Comparison of ENCODE assay signal across 19 cellular contexts in the genomic region with DNA sequence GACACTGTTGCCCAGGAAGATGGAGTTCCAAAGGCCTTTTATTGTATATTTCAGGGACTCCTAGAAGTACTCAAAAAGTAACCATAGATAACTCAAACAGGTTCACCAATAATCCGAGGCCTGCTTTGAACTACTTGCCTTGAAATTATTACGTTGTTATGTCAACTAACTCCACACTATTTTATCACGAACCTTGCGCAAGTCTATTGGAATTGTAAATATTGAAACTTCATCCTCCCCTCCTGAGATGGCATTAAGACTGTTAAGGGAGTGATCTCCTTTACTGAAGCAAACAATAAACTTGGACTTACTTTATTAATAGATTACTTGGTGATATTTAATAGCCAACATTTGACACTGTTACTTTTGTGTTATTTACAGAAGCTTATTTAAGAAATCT.
DNase-seq lines count a peak whose midpoint lies in the region; ATAC-seq and TF ChIP-seq lines count a peak whose summit lies in the region.
"Had no signal": no experiment of that assay in that cellular context is flagged by ENCODE, and none has a peak within 500 bp of the region (broad histone marks: within the 10 kb centered on the region; RNA-seq: fewer than 3 reads in every experiment).

No MANE protein-coding gene starts in this region.

- H3K27me3 ChIP-seq in ACC112 (ENCODE audit: insufficient read depth, low read length): no peaks in the 10 kb centered on the region
- no peaks in the 10 kb centered on the region for H3K27me3 ChIP-seq in SJSA1 (replicated peaks)
- H3K27me3 ChIP-seq in prostate gland (replicated peaks; ENCODE audit: insufficient read depth): no peaks in the 10 kb centered on the region
- H3K27me3 ChIP-seq: SJCRH30 had no signal

- TF ChIP-seq CTCF in prostate gland (IDR thresholded peaks at IDR 0.05): no peak

- no peak for DNase-seq in SJSA1 (ENCODE audit: low read depth in 1 of 2, low spot score in 2 of 2)
- DNase-seq in left lobe of liver (ENCODE audit: low spot score): no peak
- DNase-seq in prostate gland (ENCODE audit: low spot score): peak; percentile 20
- DNase-seq in NK-92 treated with Interleukin-12 subunit alpha and Interleukin-12 subunit beta, amount 100 ng/mL, for 24 hours (lab: John Stamatoyannopoulos, UW): no peak
- DNase-seq in activated CD4-positive, alpha-beta T cell treated with anti-CD3 and anti-CD28 coated beads for 1 hour: no peak
- DNase-seq: 8988T, MV-4-11, NCI-H1694, NCI-H2081 treated with DMSO at 0.1 percent for 48 hours, NCI-H2171 treated with DMSO at 0.1 percent for 48 hours, NCI-H446, NCI-H526, OCI-M1 had no signal

- no peak overlapping the region for H3K4me3 ChIP-seq in ACC112 (ENCODE audit: low read depth, low read length)
- no peak overlapping the region for H3K4me3 ChIP-seq in SJSA1
- H3K4me3 ChIP-seq in prostate gland: no peak overlapping the region
- H3K4me3 ChIP-seq: GM23338, HAP-1, SJCRH30 had no signal

- H3K9me3 ChIP-seq in SJSA1 (replicated peaks) (no peaks in the 10 kb centered on the region), prostate gland (no peaks in the 10 kb centered on the region)
- H3K9me3 ChIP-seq: HAP-1, SJCRH30 had no signal

- H3K79me2 ChIP-seq in ACC112 (ENCODE audit: control insufficient read depth, insufficient read depth, low read length, unreplicated experiment): no peaks in the 10 kb centered on the region

- WGBS in prostate gland: 65% methylated on average over 4 of the region's 4 CpGs

- no peak overlapping the region for H2AFZ ChIP-seq in ACC112 (ENCODE audit: low read length, unreplicated experiment)
- H2AFZ ChIP-seq: GM23338 had no signal

- H3K27ac ChIP-seq in ACC112 (ENCODE audit: low read depth, low read length) (peak overlapping the region; percentile 25; the same call in 1 of the 2 replicates), SJSA1 (peak overlapping the region; percentile 92), prostate gland (no peak overlapping the region)
- H3K27ac ChIP-seq: C4-2B, SJCRH30 had no signal

- peaks cover 18% of the 10 kb centered on the region for H3K4me1 ChIP-seq in ACC112 (ENCODE audit: control insufficient read depth, insufficient read depth, low read length, unreplicated experiment)
- H3K4me1 ChIP-seq in SJSA1 (replicated peaks): peaks cover 35% of the 10 kb centered on the region
- H3K4me1 ChIP-seq in prostate gland (replicated peaks): no peaks in the 10 kb centered on the region
- H3K4me1 ChIP-seq: HAP-1, SJCRH30 had no signal

- H3K36me3 ChIP-seq in ACC112 (ENCODE audit: insufficient read depth, low read length) (no peaks in the 10 kb centered on the region), SJSA1 (no peaks in the 10 kb centered on the region), prostate gland (no peaks in the 10 kb centered on the region)
- H3K36me3 ChIP-seq: HAP-1, SJCRH30 had no signal

- ATAC-seq in left lobe of liver (peak; percentile 43), GM18868 (IDR thresholded peaks at IDR 0.05; ENCODE audit: unreplicated experiment) (no peak)
- ATAC-seq: GM23338 had no signal

- intact Hi-C loops in prostate gland (cut with DNase I): no loop called here

- no peak for TF ChIP-seq POLR2A in prostate gland (IDR thresholded peaks at IDR 0.05)

Comparison
In these comparisons a context has a peak if more than half of its experiments do, and no peak if none do; other contexts are left out.
1. H3K27ac ChIP-seq: peak in ACC112 (single experiment) and SJSA1 (single experiment); none in prostate gland (0 of 2).